Comparison of ENCODE assay signal across 17 cellular contexts in the genomic region with DNA sequence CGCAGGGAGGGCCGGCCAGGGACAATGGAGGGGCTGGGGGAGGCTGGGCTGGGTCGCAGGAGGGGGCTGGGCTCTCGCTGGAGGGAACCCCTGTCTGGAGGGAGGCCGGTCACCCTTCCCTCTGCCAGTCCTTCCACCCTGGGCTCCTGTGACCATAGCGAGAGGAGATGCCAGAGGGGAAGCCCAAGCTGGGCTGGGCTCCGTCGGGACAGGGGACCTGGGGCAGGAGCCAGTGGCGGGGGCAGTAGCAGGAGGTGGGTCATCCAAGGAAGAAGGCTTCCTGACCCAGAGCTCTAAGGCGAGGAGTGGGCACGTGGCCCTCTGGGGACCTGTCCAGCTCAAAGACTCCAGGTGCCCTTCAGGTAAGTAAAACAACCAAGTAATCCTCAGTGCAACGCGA. TPM values are rescaled to one million over a fixed set of nuclear protein-coding genes. Genes with fewer than 3 reads are reported as not detected.
DNase-seq lines count a peak whose midpoint lies in the region; ATAC-seq and TF ChIP-seq lines count a peak whose summit lies in the region.
"Had no signal": no experiment of that assay in that cellular context is flagged by ENCODE, and none has a peak within 500 bp of the region (broad histone marks: within the 10 kb centered on the region; RNA-seq: fewer than 3 reads in every experiment).

No MANE protein-coding gene starts in this region.

- H3K36me3 ChIP-seq in RWPE2 (ENCODE audit: low read depth) (no peaks in the 10 kb centered on the region), MM.1S (replicated peaks; ENCODE audit: insufficient read depth, low read length) (no peaks in the 10 kb centered on the region)

- H2AFZ ChIP-seq in MM.1S (ENCODE audit: low read length): no peak overlapping the region

- no peaks in the 10 kb centered on the region for H3K36me3 Mint-ChIP-seq in natural killer cell treated with Interleukin-12 subunit alpha and Interleukin-12 subunit beta and Interleukin-15 and Interleukin-18, amount 100 ng/mL, for 72 hours
- no peaks in the 10 kb centered on the region for H3K36me3 Mint-ChIP-seq in natural killer cell

- no peaks in the 10 kb centered on the region for H4K20me1 ChIP-seq in MM.1S (ENCODE audit: insufficient read depth, low read length)

- H3K9me2 ChIP-seq in MM.1S (replicated peaks; ENCODE audit: insufficient read depth, low read length): no peaks in the 10 kb centered on the region

- no peak for ATAC-seq in natural killer cell treated with Interleukin-12 subunit alpha and Interleukin-12 subunit beta and Interleukin-15 and Interleukin-18, amount 100 ng/mL, for 72 hours
- no peak for ATAC-seq in natural killer cell
- no peak for ATAC-seq in RWPE2 (ENCODE audit: low read depth)
- ATAC-seq: GM12878, HCT116 had no signal

- H3K4me1 Mint-ChIP-seq in natural killer cell treated with Interleukin-12 subunit alpha and Interleukin-12 subunit beta and Interleukin-15 and Interleukin-18, amount 100 ng/mL, for 72 hours (ENCODE audit: low read depth in 2 of 2): peaks cover 12% of the 10 kb centered on the region in 2 donors
- H3K4me1 Mint-ChIP-seq in natural killer cell: peaks cover 10 to 17% of the 10 kb centered on the region in 2 donors
- H3K4me1 Mint-ChIP-seq: B cell had no signal

- H3K9ac ChIP-seq in MM.1S (ENCODE audit: low read length): no peak overlapping the region

- H3K4me1 ChIP-seq in RWPE2 (ENCODE audit: insufficient read depth, poor library complexity, severe bottlenecking): peaks cover 35% of the 10 kb centered on the region
- peaks cover 5% of the 10 kb centered on the region; the same call in 1 of the 2 replicates for H3K4me1 ChIP-seq in MM.1S (ENCODE audit: low read length)

- no peak for TF ChIP-seq CTCF in natural killer cell (IDR thresholded peaks at IDR 0.05)
- TF ChIP-seq CTCF in RWPE2 (IDR thresholded peaks at IDR 0.05; ENCODE audit: poor library complexity, severe bottlenecking): no peak
- no peak for TF ChIP-seq CTCF in MM.1S (IDR thresholded peaks at IDR 0.05; ENCODE audit: low read length)

- no peak overlapping the region for H3K4me3 Mint-ChIP-seq in natural killer cell treated with Interleukin-12 subunit alpha and Interleukin-12 subunit beta and Interleukin-15 and Interleukin-18, amount 100 ng/mL, for 72 hours
- no peak overlapping the region for H3K4me3 Mint-ChIP-seq in natural killer cell
- H3K4me3 Mint-ChIP-seq: B cell; CD4-positive, alpha-beta T cell had no signal

- H3K79me2 ChIP-seq in MM.1S (ENCODE audit: low read length): no peaks in the 10 kb centered on the region

- H3K27me3 ChIP-seq in RWPE2 (ENCODE audit: insufficient read depth, poor library complexity, severe bottlenecking): no peaks in the 10 kb centered on the region
- no peaks in the 10 kb centered on the region for H3K27me3 ChIP-seq in MM.1S (replicated peaks; ENCODE audit: insufficient read depth, low read length)

- no peaks in the 10 kb centered on the region for H3K9me3 Mint-ChIP-seq in natural killer cell treated with Interleukin-12 subunit alpha and Interleukin-12 subunit beta and Interleukin-15 and Interleukin-18, amount 100 ng/mL, for 72 hours
- H3K9me3 Mint-ChIP-seq in natural killer cell: no peaks in the 10 kb centered on the region
- H3K9me3 Mint-ChIP-seq: CD4-positive, alpha-beta T cell had no signal

- no peak overlapping the region for H3K4me2 ChIP-seq in MM.1S (ENCODE audit: low read depth, low read length)

- no peaks in the 10 kb centered on the region for H3K9me3 ChIP-seq in RWPE2 (ENCODE audit: severe bottlenecking)
- H3K9me3 ChIP-seq in MM.1S (replicated peaks; ENCODE audit: insufficient read depth, low read length): no peaks in the 10 kb centered on the region

- intact Hi-C loops in natural killer cell (cut with micrococcal nuclease): no loop called here

- no peak overlapping the region for H3K4me3 ChIP-seq in RWPE2 (ENCODE audit: severe bottlenecking)
- H3K4me3 ChIP-seq in MM.1S (ENCODE audit: low read length): no peak overlapping the region
- H3K4me3 ChIP-seq: GM12878 had no signal

- DNase-seq in natural killer cell treated with Interleukin-12 subunit alpha and Interleukin-12 subunit beta and Interleukin-15 and Interleukin-18, amount 100 ng/mL, for 72 hours (ENCODE audit: low spot score): peak; percentile 54
- no peak for DNase-seq in natural killer cell
- no peak for DNase-seq in RWPE2 (ENCODE audit: low spot score)
- DNase-seq in mesenteric fat pad (ENCODE audit: low spot score): peak; percentile 87
- no peak for DNase-seq in AG08396 (ENCODE audit: low spot score)
- DNase-seq in activated effector memory CD4-positive, alpha-beta T cell treated with anti-CD3 and anti-CD28 coated beads, Interleukin-2, amount 50 U/mL, for 16 hours: no peak
- no peak for DNase-seq in MM.1S
- DNase-seq: 8988T; C1 segment of cervical spinal cord; Calu3; CD4-positive, alpha-beta T cell; DMS 273 treated with DMSO at 0.1 percent for 48 hours had no signal

- H3K27me3 Mint-ChIP-seq in natural killer cell treated with Interleukin-12 subunit alpha and Interleukin-12 subunit beta and Interleukin-15 and Interleukin-18, amount 100 ng/mL, for 72 hours: peaks cover 0 to 10% of the 10 kb centered on the region in 2 donors
- H3K27me3 Mint-ChIP-seq in natural killer cell (ENCODE audit: low read depth in 2 of 2): peaks cover 2 to 6% of the 10 kb centered on the region in 2 donors
- H3K27me3 Mint-ChIP-seq: B cell; CD4-positive, alpha-beta T cell had no signal

- no peaks in the 10 kb centered on the region for H3F3A ChIP-seq in MM.1S (ENCODE audit: insufficient read depth, low read length)

- no peak overlapping the region for H3K27ac Mint-ChIP-seq in natural killer cell treated with Interleukin-12 subunit alpha and Interleukin-12 subunit beta and Interleukin-15 and Interleukin-18, amount 100 ng/mL, for 72 hours
- H3K27ac Mint-ChIP-seq in natural killer cell: no peak overlapping the region
- H3K27ac Mint-ChIP-seq: B cell; CD4-positive, alpha-beta T cell had no signal

- peak overlapping the region; percentile 88 for H3K27ac ChIP-seq in RWPE2 (ENCODE audit: poor library complexity, severe bottlenecking)
- no peak overlapping the region for H3K27ac ChIP-seq in MM.1S (ENCODE audit: low read length)

RNA-seq across cellular contexts. Expression of a gene that starts 16.9 kb away (rescaled TPM):
- total RNA-seq in natural killer cell treated with Interleukin-12 subunit alpha and Interleukin-12 subunit beta and Interleukin-15 and Interleukin-18, amount 100 ng/mL, for 72 hours: not detected
- total RNA-seq in natural killer cell (not detected), mesenteric fat pad (not detected)
- total RNA-seq: B cell; Calu3; CD4-positive, alpha-beta T cell; Daoy; GM12878; H4 had no signal

RNA-seq across cellular contexts. Expression of a gene that starts 17.3 kb away (rescaled TPM):
- total RNA-seq in natural killer cell treated with Interleukin-12 subunit alpha and Interleukin-12 subunit beta and Interleukin-15 and Interleukin-18, amount 100 ng/mL, for 72 hours: not detected
- total RNA-seq in natural killer cell (not detected), mesenteric fat pad (not detected)
- total RNA-seq: B cell; Calu3; CD4-positive, alpha-beta T cell; Daoy; GM12878; H4 had no signal

RNA-seq across cellular contexts. Expression of a gene that starts 51.2 kb away (rescaled TPM):
- total RNA-seq in natural killer cell treated with Interleukin-12 subunit alpha and Interleukin-12 subunit beta and Interleukin-15 and Interleukin-18, amount 100 ng/mL, for 72 hours: not detected
- total RNA-seq in natural killer cell (not detected), mesenteric fat pad (not detected)
- total RNA-seq: B cell; Calu3; CD4-positive, alpha-beta T cell; GM12878; H4 had no signal

RNA-seq across cellular contexts. Expression of a gene that starts 54.8 kb away (rescaled TPM):
- total RNA-seq in natural killer cell treated with Interleukin-12 subunit alpha and Interleukin-12 subunit beta and Interleukin-15 and Interleukin-18, amount 100 ng/mL, for 72 hours: 10 to 100 TPM; 55.6 to 61.1 TPM
- 10 to 100 TPM; 64.8 to 84.6 (median 84.1) TPM for total RNA-seq in natural killer cell
- total RNA-seq in mesenteric fat pad: 29.8 TPM

RNA-seq across cellular contexts. Expression of a gene that starts 55.6 kb away (rescaled TPM):
- 100 to 1,000 TPM; 115 to 227 TPM for total RNA-seq in natural killer cell treated with Interleukin-12 subunit alpha and Interleukin-12 subunit beta and Interleukin-15 and Interleukin-18, amount 100 ng/mL, for 72 hours
- total RNA-seq in natural killer cell (100 to 1,000 TPM; 184 to 220 (median 197) TPM), mesenteric fat pad (110 TPM)

Comparison
In these comparisons a context has a peak if more than half of its experiments do, and no peak if none do; other contexts are left out.
1. DNase-seq: peak in natural killer cell treated with Interleukin-12 subunit alpha and Interleukin-12 subunit beta and Interleukin-15 and Interleukin-18, amount 100 ng/mL, for 72 hours (single experiment) and mesenteric fat pad (single experiment); none in natural killer cell (single experiment), RWPE2 (single experiment), AG08396 (single experiment), activated effector memory CD4-positive, alpha-beta T cell treated with anti-CD3 and anti-CD28 coated beads, Interleukin-2, amount 50 U/mL, for 16 hours (single experiment) and MM.1S (single experiment).